In the genomic region with DNA sequence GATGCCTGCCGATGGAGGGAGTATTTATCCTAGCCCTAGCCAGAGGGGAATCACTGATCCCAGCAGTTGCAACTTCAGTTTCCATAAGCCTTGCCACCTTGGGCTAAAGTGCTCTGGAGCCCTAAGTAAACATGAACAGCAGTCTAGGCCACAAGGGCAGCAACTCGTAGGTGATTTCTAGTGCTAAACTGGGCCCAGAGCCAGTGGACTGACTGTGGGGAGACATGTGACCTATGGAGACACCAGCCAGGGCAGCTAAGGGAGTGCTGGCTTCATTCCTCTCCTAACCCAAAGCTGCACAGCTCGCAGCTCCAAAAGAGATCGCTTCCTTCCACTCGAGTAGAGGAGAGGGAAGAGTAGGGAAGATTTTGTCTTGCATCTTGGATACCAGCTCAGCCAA, we compare ENCODE assay signal across 18 cellular contexts.
DNase-seq lines count a peak whose midpoint lies in the region; ATAC-seq and TF ChIP-seq lines count a peak whose summit lies in the region.
"Had no signal": no experiment of that assay in that cellular context is flagged by ENCODE, and none has a peak within 500 bp of the region (broad histone marks: within the 10 kb centered on the region; RNA-seq: fewer than 3 reads in every experiment).

No MANE protein-coding gene starts in this region.

- no peaks in the 10 kb centered on the region for H3K36me3 ChIP-seq in thyroid gland
- H3K36me3 ChIP-seq: BE2C, HAP-1 had no signal

- no peak overlapping the region for H3K4me3 ChIP-seq in thyroid gland (replicated peaks in 1 of 3)
- H3K4me3 ChIP-seq: HAP-1 had no signal

- ATAC-seq in left cardiac atrium (no peak), Right ventricle myocardium inferior (no peak), left ventricle myocardium superior (peak; percentile 61), GM18519 (IDR thresholded peaks at IDR 0.05; ENCODE audit: low FRiP score, unreplicated experiment) (no peak)

- H3K27ac ChIP-seq in thyroid gland, result no peak overlapping the region

- TF ChIP-seq POLR2A in thyroid gland (IDR thresholded peaks at IDR 0.05), result no peak

- no peaks in the 10 kb centered on the region for H3K27me3 ChIP-seq in thyroid gland
- H3K27me3 ChIP-seq: BE2C had no signal

- DNase-seq in left cardiac atrium, result peak; percentile 17
- DNase-seq in Right ventricle myocardium inferior (ENCODE audit: missing footprints), result no peak
- peak; percentile 5 for DNase-seq in RPMI7951 (ENCODE audit: low read depth)
- peak; percentile 25 for DNase-seq in left ventricle myocardium superior
- DNase-seq in thyroid gland, result peak; percentile 27 to 35
- DNase-seq in NCI-H1048 (lab: John Stamatoyannopoulos, UW), result no peak
- DNase-seq in NCI-H524 treated with DMSO at 0.1 percent for 48 hours (lab: John Stamatoyannopoulos, UW), result no peak
- DNase-seq: ACHN; BE2C; C1 segment of cervical spinal cord; CD4-positive, CD25-positive, alpha-beta regulatory T cell; CD8-positive, alpha-beta memory T cell; COR-L47; DMS153; DMS79; GDM1 had no signal

- intact Hi-C loops in left cardiac atrium (cut with DNase I), result no loop called here
- intact Hi-C loops in Right ventricle myocardium inferior (cut with DNase I), result no loop called here
- intact Hi-C loops in left ventricle myocardium superior (cut with micrococcal nuclease), result no loop called here
- intact Hi-C loops in thyroid gland (cut with DNase I), result no loop called here

- no peak for TF ChIP-seq CTCF in thyroid gland (IDR thresholded peaks at IDR 0.05)

- H3K9me3 ChIP-seq in thyroid gland, result no peaks in the 10 kb centered on the region
- H3K9me3 ChIP-seq: BE2C, HAP-1 had no signal

- H3K4me1 ChIP-seq in thyroid gland, result no peaks in the 10 kb centered on the region
- H3K4me1 ChIP-seq: BE2C, HAP-1 had no signal

- 83% methylated on average over 2 of the region's 5 CpGs; no CpG with 5 or more reads in 1 of the 2 donors for WGBS in thyroid gland, 2 donors

Comparison
In these comparisons a context has a peak if more than half of its experiments do, and no peak if none do; other contexts are left out.
1. DNase-seq: peak in left cardiac atrium (single experiment), RPMI7951 (single experiment), left ventricle myocardium superior (single experiment) and thyroid gland (2 of 2); none in Right ventricle myocardium inferior (single experiment), NCI-H1048 (single experiment) and NCI-H524 treated with DMSO at 0.1 percent for 48 hours (single experiment).